ENCODE assay signal across 8 cellular contexts in genomic region chr3:190183121-190183520, GRCh38.
DNase-seq lines count a peak whose midpoint lies in the region; ATAC-seq and TF ChIP-seq lines count a peak whose summit lies in the region.

No MANE protein-coding gene starts in this region.

- H3K27me3 ChIP-seq in KMS-11 (ENCODE audit: insufficient read depth, low read depth), result no peaks in the 10 kb centered on the region
- no peaks in the 10 kb centered on the region for H3K27me3 ChIP-seq in brain microvascular endothelial cell (replicated peaks)

- H3K27ac ChIP-seq in KMS-11, result peak overlapping the region; percentile 16; the same call in 1 of the 2 replicates
- H3K27ac ChIP-seq in brain microvascular endothelial cell, result peak overlapping the region; percentile 89

- no peaks in the 10 kb centered on the region for H3K27me3 Mint-ChIP-seq in activated CD4-positive, alpha-beta T cell treated with anti-CD3 and anti-CD28 coated beads for 36 hours

- peak overlapping the region; percentile 23; the same call in 1 of the 2 replicates for H2AFZ ChIP-seq in KMS-11 (ENCODE audit: low read depth)

- ATAC-seq in activated CD4-positive, alpha-beta T cell treated with anti-CD3 and anti-CD28 coated beads for 36 hours, result no peak
- ATAC-seq in activated CD4-positive, CD25-positive, alpha-beta regulatory T cell treated with anti-CD3 and anti-CD28 coated beads, Interleukin-2, amount 50 U/mL, for 24 hours, result no peak

- H3K4me3 Mint-ChIP-seq in activated CD4-positive, alpha-beta T cell treated with anti-CD3 and anti-CD28 coated beads for 36 hours, result no peak overlapping the region

- no peaks in the 10 kb centered on the region for H4K20me1 ChIP-seq in KMS-11 (ENCODE audit: insufficient read depth)

- no peaks in the 10 kb centered on the region for H3K9me3 Mint-ChIP-seq in activated CD4-positive, alpha-beta T cell treated with anti-CD3 and anti-CD28 coated beads for 36 hours (ENCODE audit: low read depth)

- CTCF ChIA-PET in activated CD4-positive, alpha-beta T cell treated with anti-CD3 and anti-CD28 coated beads for 36 hours (lab: Charles Lee), result no interaction called here

- POLR2A ChIA-PET in activated CD4-positive, alpha-beta T cell treated with anti-CD3 and anti-CD28 coated beads for 36 hours (lab: Charles Lee), result no interaction called here

- H3K36me3 ChIP-seq in KMS-11 (ENCODE audit: insufficient read depth), result no peaks in the 10 kb centered on the region
- H3K36me3 ChIP-seq in brain microvascular endothelial cell (replicated peaks), result no peaks in the 10 kb centered on the region

- H3K27ac Mint-ChIP-seq in activated CD4-positive, alpha-beta T cell treated with anti-CD3 and anti-CD28 coated beads for 36 hours, result no peak overlapping the region

- H3K4me1 Mint-ChIP-seq in activated CD4-positive, alpha-beta T cell treated with anti-CD3 and anti-CD28 coated beads for 36 hours, result no peaks in the 10 kb centered on the region

- intact Hi-C loops in activated CD4-positive, alpha-beta T cell treated with anti-CD3 and anti-CD28 coated beads for 36 hours (cut with DNase I, micrococcal nuclease), result no loop called here
- intact Hi-C loops in posterior cingulate gyrus (cut with DNase I), result no loop called here

- no peaks in the 10 kb centered on the region for H3K79me2 ChIP-seq in KMS-11 (ENCODE audit: insufficient read depth, low read depth)

- H3K4me1 ChIP-seq in KMS-11 (ENCODE audit: low read depth, poor library complexity, severe bottlenecking), result peaks cover 12% of the 10 kb centered on the region

- DNase-seq in DMS53 (lab: John Stamatoyannopoulos, UW) (peak; percentile 72), brain microvascular endothelial cell (peak; percentile 95), midbrain (lab: John Stamatoyannopoulos, UW) (peak; percentile 23), NCI-H1436 treated with DMSO at 0.1 percent for 48 hours (lab: John Stamatoyannopoulos, UW) (no peak), posterior cingulate gyrus (no peak)
- DNase-seq in activated CD4-positive, alpha-beta T cell treated with anti-CD3 and anti-CD28 coated beads for 36 hours, result no peak

- no peak overlapping the region for H3K4me3 ChIP-seq in KMS-11 (IDR thresholded peaks at IDR 0.05; ENCODE audit: insufficient read depth, low read depth, low read length)
- H3K4me3 ChIP-seq in brain microvascular endothelial cell (ENCODE audit: low read depth, low read length), result no peak overlapping the region

- H3K4me2 ChIP-seq in KMS-11, result peak overlapping the region; percentile 12; the same call in 1 of the 2 replicates

- TF ChIP-seq CTCF in KMS-11 (conservative IDR thresholded peaks at IDR 0.05; ENCODE audit: low read depth, low read length), result no peak
- no peak for TF ChIP-seq CTCF in brain microvascular endothelial cell (IDR thresholded peaks at IDR 0.05; ENCODE audit: low read depth, low read length, missing control alignments)

- no peaks in the 10 kb centered on the region for H3K36me3 Mint-ChIP-seq in activated CD4-positive, alpha-beta T cell treated with anti-CD3 and anti-CD28 coated beads for 36 hours (ENCODE audit: low read depth)

- H3K9ac ChIP-seq in KMS-11, result no peak overlapping the region

- in situ Hi-C loops in brain microvascular endothelial cell (cut with HindIII; ENCODE audit: low pct_ligation_motif_present, low sequenced_read_pairs), result no loop called here

Comparison
In these comparisons a context has a peak if more than half of its experiments do, and no peak if none do; other contexts are left out.
1. DNase-seq: peak in DMS53 (single experiment), brain microvascular endothelial cell (single experiment) and midbrain (single experiment); none in NCI-H1436 treated with DMSO at 0.1 percent for 48 hours (single experiment), activated CD4-positive, alpha-beta T cell treated with anti-CD3 and anti-CD28 coated beads for 36 hours (single experiment) and posterior cingulate gyrus (0 of 10).